Comparison of ENCODE assay signal across 8 cellular contexts in genomic region chr17:35432176-35433074, GRCh38. TPM values are rescaled to one million over a fixed set of nuclear protein-coding genes. Genes with fewer than 3 reads are reported as not detected.
DNase-seq lines count a peak whose midpoint lies in the region; ATAC-seq and TF ChIP-seq lines count a peak whose summit lies in the region.

SLFN12 (minus strand) TSS chr17:35432500; CDS start chr17:35423028, 9,472 bp downstream.

- H3K27ac ChIP-seq in KMS-11 (peak within 1 kb of the TSS; percentile 62), thyroid gland (peak within 1 kb of the TSS; percentile 92 to 98 (median 97))

- intact Hi-C loops in Caco-2 (cut with micrococcal nuclease; ENCODE audit: unreplicated experiment), result loop anchor here (1.0 kb wide), 1 partner anchor 28 kb away; no protein-coding TSS in a partner anchor
- intact Hi-C loops in thyroid gland (cut with DNase I), result loop anchor here (5.0 kb wide), 1 partner anchor 60 kb away; the partner anchor contains the start of gene SLFN11

- H3K4me3 Mint-ChIP-seq in Caco-2 (ENCODE audit: unreplicated experiment), result no peak within 1 kb of the TSS

- DNase-seq in Caco-2 (no peak), erythroblast (lab: John Stamatoyannopoulos, UW) (peak; percentile 43 to 58), myocyte (ENCODE audit: low read depth) (peak; percentile 96), thyroid gland (peak; percentile 74 to 79), NCI-H2029 (lab: John Stamatoyannopoulos, UW) (no peak)
- DNase-seq in activated CD8-positive, alpha-beta memory T cell treated with anti-CD3 and anti-CD28 coated beads, Interleukin-2, amount 50 U/mL, for 1 hour (ENCODE audit: extremely low read depth), result peak; percentile 19

- H3K36me3 ChIP-seq in Caco-2 (ENCODE audit: control insufficient read depth, insufficient read depth, low read length), result no peaks in the 10 kb centered on the region
- H3K36me3 ChIP-seq in KMS-11 (ENCODE audit: insufficient read depth), result no peaks in the 10 kb centered on the region
- H3K36me3 ChIP-seq in thyroid gland, result no peaks in the 10 kb centered on the region

- H3K4me1 ChIP-seq in Caco-2 (peaks cover 11% of the 10 kb centered on the region), KMS-11 (ENCODE audit: low read depth, poor library complexity, severe bottlenecking) (no peaks in the 10 kb centered on the region), thyroid gland (peaks cover 27 to 28% of the 10 kb centered on the region in 2 donors)

- H3K4me3 ChIP-seq in Caco-2 (ENCODE audit: low read depth, low read length) (no peak within 1 kb of the TSS), KMS-11 (IDR thresholded peaks at IDR 0.05; ENCODE audit: insufficient read depth, low read depth, low read length) (no peak within 1 kb of the TSS), thyroid gland (replicated peaks in 1 of 3) (peak within 1 kb of the TSS; percentile 22 to 84 (median 44))

- peak within 1 kb of the TSS; percentile 81 for H3K27ac Mint-ChIP-seq in Caco-2 (ENCODE audit: unreplicated experiment)

- peaks cover 12% of the 10 kb centered on the region for H3K4me1 Mint-ChIP-seq in Caco-2 (ENCODE audit: low read depth, unreplicated experiment)

- H3K9ac ChIP-seq in KMS-11, result peak within 1 kb of the TSS; percentile 32; the same call in 1 of the 2 replicates

- peaks cover 6% of the 10 kb centered on the region for H3K36me3 Mint-ChIP-seq in Caco-2 (ENCODE audit: insufficient read depth, unreplicated experiment)

- POLR2A ChIA-PET in Caco-2 (lab: Charles Lee), result no interaction called here

- peak within 1 kb of the TSS; percentile 43 for H3K4me2 ChIP-seq in KMS-11

- ATAC-seq in GM21576 (IDR thresholded peaks at IDR 0.05; ENCODE audit: unreplicated experiment), result peak; percentile 73

- BruUV-seq in Caco-2 (replicated peaks; lab: Mats Ljungman, UMichigan), result no TSS peak

- CTCF ChIA-PET in Caco-2 (lab: Charles Lee), result no interaction called here

- WGBS in thyroid gland, 2 donors, result 5 to 14% methylated on average over 22 of the region's 22 CpGs

- no peaks in the 10 kb centered on the region for H3K27me3 ChIP-seq in Caco-2 (replicated peaks; ENCODE audit: control insufficient read depth, insufficient read depth, low read length)
- H3K27me3 ChIP-seq in KMS-11 (ENCODE audit: insufficient read depth, low read depth), result no peaks in the 10 kb centered on the region
- no peaks in the 10 kb centered on the region for H3K27me3 ChIP-seq in thyroid gland

- H3K9me3 ChIP-seq in Caco-2, result no peaks in the 10 kb centered on the region
- H3K9me3 ChIP-seq in thyroid gland, result no peaks in the 10 kb centered on the region

- no peak for TF ChIP-seq POLR2A in erythroblast (IDR thresholded peaks at IDR 0.05; ENCODE audit: low read length)
- TF ChIP-seq POLR2A in thyroid gland (IDR thresholded peaks at IDR 0.05), result peak in 1 of 2 donors; percentile 85

- no peaks in the 10 kb centered on the region for H4K20me1 ChIP-seq in KMS-11 (ENCODE audit: insufficient read depth)

- H2AFZ ChIP-seq in KMS-11 (ENCODE audit: low read depth), result peak within 1 kb of the TSS; percentile 43; the same call in 1 of the 2 replicates

- H3K79me2 ChIP-seq in KMS-11 (ENCODE audit: insufficient read depth, low read depth), result no peaks in the 10 kb centered on the region

- H3K27me3 Mint-ChIP-seq in Caco-2 (ENCODE audit: insufficient read depth, unreplicated experiment), result peaks cover 5% of the 10 kb centered on the region

- TF ChIP-seq CTCF in Caco-2 (IDR thresholded peaks at IDR 0.05; ENCODE audit: insufficient read depth in 1 of 2, low read depth in 1 of 2, low read length in 1 of 2, severe bottlenecking in 1 of 2, unreplicated experiment in 1 of 2), result no peak
- TF ChIP-seq CTCF in KMS-11 (conservative IDR thresholded peaks at IDR 0.05; ENCODE audit: low read depth, low read length), result no peak
- no peak for TF ChIP-seq CTCF in thyroid gland (IDR thresholded peaks at IDR 0.05)

- H3K9me3 Mint-ChIP-seq in Caco-2 (ENCODE audit: unreplicated experiment), result peaks cover 26% of the 10 kb centered on the region

RNA-seq across cellular contexts. Expression of gene SLFN12, which starts in this region (rescaled TPM):
- total RNA-seq in Caco-2 (2022) (not detected in 2 replicates), myocyte (21.3 and 23.1 TPM in 2 replicates), thyroid gland (10 to 100 TPM; 10.3 to 16.3 (median 13.1) TPM)
- polyA plus RNA-seq in myocyte (2012), result 8.8 TPM

Comparison
In these comparisons a context has a peak if more than half of its experiments do, and no peak if none do; other contexts are left out.
1. DNase-seq: peak in activated CD8-positive, alpha-beta memory T cell treated with anti-CD3 and anti-CD28 coated beads, Interleukin-2, amount 50 U/mL, for 1 hour (single experiment), erythroblast (2 of 2), myocyte (single experiment) and thyroid gland (2 of 2); none in Caco-2 (0 of 2) and NCI-H2029 (single experiment).
2. H3K4me3 ChIP-seq: peak in thyroid gland (3 of 3); none in Caco-2 (single experiment) and KMS-11 (single experiment).